16 cellular contexts compared by ENCODE assay signal in the genomic region with DNA sequence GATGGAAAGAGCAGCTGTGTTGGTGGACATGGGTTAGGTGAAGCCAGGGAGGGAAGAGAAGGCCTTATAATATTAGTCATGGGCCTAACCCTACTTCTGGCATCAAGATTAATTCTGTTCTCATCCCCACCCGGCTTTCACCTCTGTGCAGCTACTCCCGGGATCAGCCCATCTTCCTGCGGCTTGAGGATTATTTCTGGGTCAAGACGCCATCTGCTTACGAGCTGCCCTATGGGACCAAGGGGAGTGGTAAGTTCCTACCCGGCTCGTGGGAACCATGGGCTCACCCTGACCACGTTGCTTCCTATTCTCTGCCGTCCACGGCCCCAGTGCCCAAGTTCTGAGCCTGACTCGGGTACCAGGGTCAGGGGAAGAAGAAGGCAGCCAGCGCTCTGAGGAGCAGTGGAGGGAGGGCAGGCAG.
"Had no signal": no experiment of that assay in that cellular context is flagged by ENCODE, and none has a peak within 500 bp of the region (broad histone marks: within the 10 kb centered on the region; RNA-seq: fewer than 3 reads in every experiment).

No MANE protein-coding gene starts in this region.

- H3K27me3 ChIP-seq: adrenal gland, cardiac muscle cell, sigmoid colon had no signal

- H3K4me3 ChIP-seq: adrenal gland, cardiac muscle cell, psoas muscle, sigmoid colon, thoracic aorta had no signal

- H3K36me3 ChIP-seq: cardiac muscle cell had no signal

- H3K4me1 ChIP-seq: psoas muscle had no signal

- H3K27ac ChIP-seq: cardiac muscle cell, psoas muscle, thoracic aorta had no signal

- DNase-seq: activated CD4-positive, alpha-beta memory T cell treated with anti-CD3 and anti-CD28 coated beads for 36 hours; activated CD4-positive, alpha-beta T cell treated with anti-CD3 and anti-CD28 coated beads for 1 hour; activated effector memory CD4-positive, alpha-beta T cell treated with anti-CD3 and anti-CD28 coated beads, Interleukin-2, amount 50 U/mL, for 16 hours; activated T-cell treated with anti-CD3 and anti-CD28 coated beads, Interleukin-2, amount 50 U/mL, for 48 hours; adrenal gland; islet precursor cell; mesenchymal stem cell; nephron progenitor cell; sigmoid colon; SK-N-SH; stimulated activated CD4-positive, alpha-beta T cell treated with anti-CD3 and anti-CD28 coated beads, Interleukin-1b, Interleukin-23, amount 100 ng/mL, for 48 hours; stimulated activated naive CD8-positive, alpha-beta T cell treated with anti-CD3 and anti-CD28 coated beads, Interleukin-15, amount 100 ng/mL, for 72 hours; T-helper 1 cell had no signal

- H3K9ac ChIP-seq: SK-N-SH had no signal

- ATAC-seq: psoas muscle; stimulated activated naive CD8-positive, alpha-beta T cell treated with anti-CD3 and anti-CD28 coated beads, Interleukin-15, amount 100 ng/mL, for 72 hours had no signal

- H3K9me3 ChIP-seq: adrenal gland, psoas muscle, sigmoid colon, SK-N-SH, thoracic aorta had no signal

- H3K4me2 ChIP-seq: SK-N-SH had no signal
